26 cellular contexts compared by ENCODE assay signal in genomic region chr9:32423371-32423770, GRCh38. TPM values are rescaled to one million over a fixed set of nuclear protein-coding genes. Genes with fewer than 3 reads are reported as not detected.
DNase-seq lines count a peak whose midpoint lies in the region; FAIRE-seq and TF ChIP-seq lines count a peak whose summit lies in the region.
"Had no signal": no experiment of that assay in that cellular context is flagged by ENCODE, and none has a peak within 500 bp of the region (broad histone marks: within the 10 kb centered on the region; RNA-seq: fewer than 3 reads in every experiment).

No MANE protein-coding gene starts in this region.

- no peak overlapping the region for H4K8ac ChIP-seq in neuronal stem cell (ENCODE audit: low read depth, low read length)

- H3K14ac ChIP-seq in neuronal stem cell (ENCODE audit: low read length): no peak overlapping the region

- no peak overlapping the region for H2BK120ac ChIP-seq in neuronal stem cell (ENCODE audit: low read depth, low read length)

- H3K4me2 ChIP-seq in astrocyte (ENCODE audit: low read length) (peak overlapping the region; percentile 37), SK-N-SH (no peak overlapping the region), neuronal stem cell (ENCODE audit: insufficient read depth, low read length, poor library complexity, severe bottlenecking) (no peak overlapping the region)

- CTCF ChIA-PET in SK-N-SH (lab: Yijun Ruan, JAX): interaction anchor here (1.5 to 8.9 kb wide), 2 partner anchors 8 to 45 kb away, joined by 3 to 57 read pairs; no protein-coding TSS in a partner anchor

- no peak overlapping the region for H2BK5ac ChIP-seq in neuronal stem cell (ENCODE audit: low read length)

- POLR2A ChIA-PET in SK-N-SH (lab: Yijun Ruan, JAX): no interaction called here

- H3K9me3 Mint-ChIP-seq in astrocyte (ENCODE audit: unreplicated experiment): no peaks in the 10 kb centered on the region
- H3K9me3 Mint-ChIP-seq: activated CD8-positive, alpha-beta T cell treated with anti-CD3 and anti-CD28 coated beads for 36 hours; activated T-cell treated with anti-CD3 and anti-CD28 coated beads, Interleukin-2, amount 50 U/mL, for 4 hours; CD4-positive, alpha-beta memory T cell; WTC11 had no signal

- peaks cover 24% of the 10 kb centered on the region for H3K36me3 ChIP-seq in astrocyte (ENCODE audit: insufficient read depth, low read length)
- peaks cover 37 to 58% of the 10 kb centered on the region in 2 experiments for H3K36me3 ChIP-seq in SK-N-SH (replicated peaks in 1 of 2; ENCODE audit: control insufficient read depth in 1 of 2, insufficient read depth in 2 of 2, low read length in 1 of 2)
- H3K36me3 ChIP-seq in neuronal stem cell (replicated peaks in 1 of 2; ENCODE audit: control insufficient read depth in 2 of 2, insufficient read depth in 2 of 2, low read length in 2 of 2): peaks cover 10 to 91% of the 10 kb centered on the region in 2 donors
- H3K36me3 ChIP-seq: neutrophil had no signal

- no peak overlapping the region for H3K4me3 ChIP-seq in astrocyte (ENCODE audit: insufficient read depth, low read depth, low read length)
- H3K4me3 ChIP-seq in SK-N-SH (ENCODE audit: low read depth in 2 of 2, low read length in 1 of 2): no peak overlapping the region
- H3K4me3 ChIP-seq in neuronal stem cell (ENCODE audit: low read length in 2 of 2): no peak overlapping the region
- H3K4me3 ChIP-seq: K562, mucosa of descending colon, stomach, upper lobe of left lung had no signal

- no peak overlapping the region for H4K91ac ChIP-seq in neuronal stem cell (ENCODE audit: low read depth, low read length, poor library complexity)

- no peaks in the 10 kb centered on the region for H3K79me1 ChIP-seq in neuronal stem cell (ENCODE audit: low read depth, low read length)

- H3K27me3 ChIP-seq in astrocyte (ENCODE audit: insufficient read depth, low read length) (no peaks in the 10 kb centered on the region), SK-N-SH (ENCODE audit: insufficient read depth) (no peaks in the 10 kb centered on the region), neuronal stem cell (ENCODE audit: control insufficient read depth in 3 of 3, insufficient read depth in 3 of 3, low read depth in 1 of 3, low read length in 3 of 3) (no peaks in the 10 kb centered on the region)
- H3K27me3 ChIP-seq: neutrophil, stomach, upper lobe of left lung had no signal

- no peak for TF ChIP-seq EP300 in SK-N-SH (IDR thresholded peaks at IDR 0.05; ENCODE audit: borderline replicate concordance in 1 of 2, low read depth in 1 of 2, low read length in 1 of 2)

- no peak overlapping the region for H3K4me3 Mint-ChIP-seq in astrocyte (ENCODE audit: unreplicated experiment)
- H3K4me3 Mint-ChIP-seq: activated CD8-positive, alpha-beta T cell treated with anti-CD3 and anti-CD28 coated beads for 36 hours; activated naive CD8-positive, alpha-beta T cell; activated T-cell treated with anti-CD3 and anti-CD28 coated beads, Interleukin-2, amount 50 U/mL, for 4 hours; CD4-positive, alpha-beta memory T cell; T-helper 17 cell; WTC11 had no signal

- no peak overlapping the region for H3K27ac Mint-ChIP-seq in astrocyte (ENCODE audit: unreplicated experiment)
- H3K27ac Mint-ChIP-seq: activated CD8-positive, alpha-beta T cell treated with anti-CD3 and anti-CD28 coated beads for 36 hours; activated naive CD8-positive, alpha-beta T cell; CD4-positive, alpha-beta memory T cell; T-helper 17 cell; WTC11 had no signal

- peak; percentile 49 for FAIRE-seq in astrocyte (lab: Jason Lieb, UNC)
- FAIRE-seq: H1, K562 had no signal

- H3K23ac ChIP-seq in neuronal stem cell (ENCODE audit: low read depth, low read length, poor library complexity): no peak overlapping the region

- H3K9ac ChIP-seq in astrocyte (ENCODE audit: low read length) (no peak overlapping the region), SK-N-SH (no peak overlapping the region), neuronal stem cell (ENCODE audit: low read depth, low read length, poor library complexity) (no peak overlapping the region)

- H3K27ac ChIP-seq in astrocyte (ENCODE audit: low read depth, low read length) (peak overlapping the region; percentile 30), SK-N-SH (ENCODE audit: low read depth in 2 of 2, low read length in 1 of 2) (no peak overlapping the region), neuronal stem cell (replicated peaks; ENCODE audit: low read length) (no peak overlapping the region)
- H3K27ac ChIP-seq: neutrophil, stomach, upper lobe of left lung had no signal

- no peaks in the 10 kb centered on the region for H3K79me2 ChIP-seq in astrocyte (ENCODE audit: insufficient read depth, low read length)
- H3K79me2 ChIP-seq in SK-N-SH (ENCODE audit: insufficient read depth): no peaks in the 10 kb centered on the region

- no peak overlapping the region for H3K18ac ChIP-seq in neuronal stem cell (ENCODE audit: low read length)

- H3K4me1 Mint-ChIP-seq in astrocyte (ENCODE audit: low read depth, unreplicated experiment): peaks cover 37% of the 10 kb centered on the region
- H3K4me1 Mint-ChIP-seq: WTC11 had no signal

- no peak overlapping the region for H2AFZ ChIP-seq in astrocyte (ENCODE audit: low read depth, low read length)
- H2AFZ ChIP-seq in SK-N-SH (ENCODE audit: low read depth): no peak overlapping the region
- no peak overlapping the region for H2AFZ ChIP-seq in neuronal stem cell (ENCODE audit: low read length)

- H2BK15ac ChIP-seq in neuronal stem cell (ENCODE audit: low read length): no peak overlapping the region

- H2AK5ac ChIP-seq in neuronal stem cell (ENCODE audit: low read depth, low read length): no peak overlapping the region

- WGBS in SK-N-SH (ENCODE audit: low lambda C conversion rate): 86% methylated on average over 4 of the region's 4 CpGs
- no CpG with 5 or more reads among the region's 4 CpGs for WGBS in neuronal stem cell (ENCODE audit: extremely low coverage in 2 of 2, insufficient read length in 2 of 2, insufficient replicate concordance in 1 of 2), 2 donors

- H3K9me3 ChIP-seq in astrocyte (ENCODE audit: insufficient read depth, low read depth, low read length) (no peaks in the 10 kb centered on the region), SK-N-SH (no peaks in the 10 kb centered on the region), neuronal stem cell (replicated peaks in 1 of 2; ENCODE audit: control insufficient read depth in 2 of 2, insufficient read depth in 1 of 2, low read depth in 1 of 2, low read length in 2 of 2) (peaks cover 0 to 2% of the 10 kb centered on the region in 2 donors)
- H3K9me3 ChIP-seq: mucosa of descending colon, neutrophil, stomach, upper lobe of left lung had no signal

- DNase-seq in A172 (ENCODE audit: low spot score) (peak; percentile 71), HCEC 1CT (peak; percentile 90), astrocyte (ENCODE audit: low read depth) (peak; percentile 87), glomerular endothelial cell (ENCODE audit: extremely low read depth, low read depth, low spot score) (peak; percentile 57), GDM1 (lab: John Stamatoyannopoulos, UW) (no peak), retina (no peak), SK-N-SH (no peak), neuronal stem cell (ENCODE audit: low spot score) (no peak)
- DNase-seq: activated CD8-positive, alpha-beta T cell treated with anti-CD3 and anti-CD28 coated beads for 36 hours; activated T-cell treated with anti-CD3 and anti-CD28 coated beads, Interleukin-2, amount 50 U/mL, for 4 hours; CD4-positive, alpha-beta memory T cell; DMS79 treated with DMSO at 0.1 percent for 48 hours; effector memory CD4-positive, alpha-beta T cell; mucosa of descending colon; NCI-H2029; NCI-H526; right cardiac atrium; stimulated activated CD4-positive, alpha-beta T cell treated with anti-CD3 and anti-CD28 coated beads, Interleukin-2, amount 100 ng/mL, for 24 hours; stomach; T-helper 17 cell; upper lobe of left lung had no signal

- no peak overlapping the region for H2BK12ac ChIP-seq in neuronal stem cell (ENCODE audit: low read length)

- peaks cover 17% of the 10 kb centered on the region for H3K36me3 Mint-ChIP-seq in astrocyte (ENCODE audit: low read depth, unreplicated experiment)

- TF ChIP-seq RAD21 in SK-N-SH (IDR thresholded peaks at IDR 0.05; ENCODE audit: low read length): no peak

- TF ChIP-seq CTCF in astrocyte (IDR thresholded peaks at IDR 0.05; ENCODE audit: insufficient read depth, low read depth, low read length) (no peak), SK-N-SH (IDR thresholded peaks at IDR 0.05) (no peak)

- H3K27me3 Mint-ChIP-seq in astrocyte (ENCODE audit: low read depth, unreplicated experiment): no peaks in the 10 kb centered on the region
- H3K27me3 Mint-ChIP-seq: activated CD8-positive, alpha-beta T cell treated with anti-CD3 and anti-CD28 coated beads for 36 hours; activated naive CD8-positive, alpha-beta T cell; CD4-positive, alpha-beta memory T cell; T-helper 17 cell had no signal

- H3K9me2 ChIP-seq in SK-N-SH: no peaks in the 10 kb centered on the region

- H3F3A ChIP-seq in SK-N-SH (replicated peaks; ENCODE audit: insufficient read depth): peaks cover 4% of the 10 kb centered on the region

- H4K20me1 ChIP-seq in astrocyte (ENCODE audit: insufficient read depth, low read length): no peaks in the 10 kb centered on the region
- no peaks in the 10 kb centered on the region for H4K20me1 ChIP-seq in SK-N-SH (ENCODE audit: insufficient read depth)

- H3K4me1 ChIP-seq in astrocyte (ENCODE audit: insufficient read depth, low read length) (peaks cover 28% of the 10 kb centered on the region), SK-N-SH (ENCODE audit: control insufficient read depth in 1 of 2, insufficient read depth in 2 of 2, low read depth in 1 of 2, low read length in 1 of 2) (no peaks in the 10 kb centered on the region; a peak in 1 of 4 replicates), neuronal stem cell (ENCODE audit: control insufficient read depth in 2 of 2, insufficient read depth in 1 of 2, low read depth in 1 of 2, low read length in 2 of 2) (no peaks in the 10 kb centered on the region)

- H3K4ac ChIP-seq in neuronal stem cell (ENCODE audit: low read length): no peak overlapping the region

TF ChIP-seq in SK-N-SH, 30 proteins besides CTCF, POLR2A, EP300 and RAD21 (continues in another document):
- TF ChIP-seq RCOR1 (IDR thresholded peaks at IDR 0.05; ENCODE audit: low read length) (no peak), MAX (IDR thresholded peaks at IDR 0.05; ENCODE audit: low read depth) (no peak), TAF1 (IDR thresholded peaks at IDR 0.05; ENCODE audit: borderline replicate concordance, low read depth, low read length) (no peak)

RNA-seq across cellular contexts. Expression of gene ACO1, which starts 38.9 kb away (rescaled TPM):
- total RNA-seq in A172 (2014; rRNA removed; shearing (Covaris generic)): 55.9 and 56.6 TPM in 2 replicates
- total RNA-seq in astrocyte: 17.7 and 19.4 TPM in 2 replicates
- total RNA-seq in glomerular endothelial cell: 50.6 and 54.1 TPM in 2 replicates
- 25.4 and 33.7 TPM in 2 replicates for polyA plus RNA-seq in SK-N-SH (2012; rRNA removed)
- 26.8 and 27.9 TPM in 2 replicates for polyA plus RNA-seq in SK-N-SH (2012; cell fraction: cytosol; rRNA removed)
- polyA plus RNA-seq in SK-N-SH (2012; cell fraction: nucleus; rRNA removed): 19.0 and 29.3 TPM in 2 replicates
- 16.0 TPM for polyA plus RNA-seq in neuronal stem cell (2013, experiment 1 of 2)
- polyA plus RNA-seq in neuronal stem cell (2013, experiment 2 of 2): 16.0 TPM

Comparison
In these comparisons a context has a peak if more than half of its experiments do, and no peak if none do; other contexts are left out.
1. DNase-seq: peak in A172 (single experiment), HCEC 1CT (single experiment), astrocyte (single experiment) and glomerular endothelial cell (single experiment); none in GDM1 (single experiment), retina (single experiment), SK-N-SH (single experiment) and neuronal stem cell (single experiment).